Comparison of ENCODE assay signal across 8 cellular contexts in genomic region chr11:64778473-64779298, GRCh38. TPM values are rescaled to one million over a fixed set of nuclear protein-coding genes. Genes with fewer than 3 reads are reported as not detected.
DNase-seq lines count a peak whose midpoint lies in the region; ATAC-seq and TF ChIP-seq lines count a peak whose summit lies in the region.

A gene with protein sequence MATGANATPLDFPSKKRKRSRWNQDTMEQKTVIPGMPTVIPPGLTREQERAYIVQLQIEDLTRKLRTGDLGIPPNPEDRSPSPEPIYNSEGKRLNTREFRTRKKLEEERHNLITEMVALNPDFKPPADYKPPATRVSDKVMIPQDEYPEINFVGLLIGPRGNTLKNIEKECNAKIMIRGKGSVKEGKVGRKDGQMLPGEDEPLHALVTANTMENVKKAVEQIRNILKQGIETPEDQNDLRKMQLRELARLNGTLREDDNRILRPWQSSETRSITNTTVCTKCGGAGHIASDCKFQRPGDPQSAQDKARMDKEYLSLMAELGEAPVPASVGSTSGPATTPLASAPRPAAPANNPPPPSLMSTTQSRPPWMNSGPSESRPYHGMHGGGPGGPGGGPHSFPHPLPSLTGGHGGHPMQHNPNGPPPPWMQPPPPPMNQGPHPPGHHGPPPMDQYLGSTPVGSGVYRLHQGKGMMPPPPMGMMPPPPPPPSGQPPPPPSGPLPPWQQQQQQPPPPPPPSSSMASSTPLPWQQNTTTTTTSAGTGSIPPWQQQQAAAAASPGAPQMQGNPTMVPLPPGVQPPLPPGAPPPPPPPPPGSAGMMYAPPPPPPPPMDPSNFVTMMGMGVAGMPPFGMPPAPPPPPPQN (minus strand): TSS chr11:64778542. CDS start chr11:64778392, 150 bp downstream.

- TF ChIP-seq POLR2A in upper lobe of left lung (IDR thresholded peaks at IDR 0.05) = peak in 3 of 4 donors; percentile 88 to 99 (median 90)

- WGBS in heart right ventricle, 2 donors = 0 to 1% methylated on average over 76 to 79 of the region's 80 CpGs
- WGBS in upper lobe of left lung, 2 donors = 0% methylated on average over 34 to 58 of the region's 80 CpGs

- peak in 1 of 4 donors; percentile 32 for TF ChIP-seq EP300 in upper lobe of left lung (IDR thresholded peaks at IDR 0.05)

- DNase-seq in GM13976 (ENCODE audit: low spot score) = peak; percentile 97
- peak; percentile 100 for DNase-seq in NCI-H146 (lab: John Stamatoyannopoulos, UW)
- peak; percentile 98 to 100 (median 99) for DNase-seq in T-helper 1 cell
- peak; percentile 100 for DNase-seq in amniotic stem cell (lab: John Stamatoyannopoulos, UW)
- peak; percentile 96 to 100 for DNase-seq in heart right ventricle
- peak; percentile 99 to 100 (median 100) for DNase-seq in posterior cingulate gyrus
- DNase-seq in upper lobe of left lung = peak; percentile 98 to 99

- H3K27me3 ChIP-seq in heart right ventricle (no peaks in the 10 kb centered on the region), upper lobe of left lung (no peaks in the 10 kb centered on the region)

- H3K4me3 ChIP-seq in heart right ventricle (peak within 1 kb of the TSS; percentile 65 to 99 (median 89)), upper lobe of left lung (peak within 1 kb of the TSS; percentile 91 to 99 (median 96))

- TF ChIP-seq CTCF in GM13976 (IDR thresholded peaks at IDR 0.05; ENCODE audit: borderline replicate concordance, control extremely low read depth, extremely low read depth, insufficient read depth, missing control alignments) (no peak), heart right ventricle (IDR thresholded peaks at IDR 0.05) (peak in 6 of 9 donors; percentile 16 to 52 (median 36)), upper lobe of left lung (IDR thresholded peaks at IDR 0.05) (peak in 3 of 6 experiments; percentile 12 to 56 (median 39))

- H3K27ac ChIP-seq in heart right ventricle = peak within 1 kb of the TSS; percentile 98 to 100 (median 100)
- peak within 1 kb of the TSS; percentile 99 to 100 (median 100) for H3K27ac ChIP-seq in upper lobe of left lung

- in situ Hi-C loops in GM13976 (cut with MboI; ENCODE audit: low sequenced_read_pairs, unreplicated experiment) = no loop called here

- peaks cover 20 to 48% (median 43%) of the 10 kb centered on the region in 9 donors for H3K4me1 ChIP-seq in heart right ventricle
- H3K4me1 ChIP-seq in upper lobe of left lung = peaks cover 28 to 45% (median 33%) of the 10 kb centered on the region in 4 donors

- intact Hi-C loops in heart right ventricle (cut with DNase I) = loop anchor here in 2 of 10 donors (2.0 to 10.0 kb wide), 3 partner anchors 24 to 336 kb away; partner anchors contain the start of genes MAP4K2 (in 1 of the 2), RASGRP2 (in 1 of the 2), TM7SF2 (in 1 of the 2) and ZNHIT2 (in 1 of the 2)
- intact Hi-C loops in posterior cingulate gyrus (cut with DNase I) = loop anchor here (5.0 kb wide), 2 partner anchors 91 to 339 kb away; partner anchors contain the start of gene ZNHIT2

- H3K9me3 ChIP-seq in heart right ventricle (no peaks in the 10 kb centered on the region), upper lobe of left lung (no peaks in the 10 kb centered on the region)

- peak; percentile 79 for ATAC-seq in HG02852 (IDR thresholded peaks at IDR 0.05; ENCODE audit: unreplicated experiment)
- peak; percentile 94 to 97 (median 96) for ATAC-seq in heart right ventricle
- peak; percentile 96 to 99 for ATAC-seq in upper lobe of left lung (ENCODE audit: low FRiP score in 2 of 2)

- H3K36me3 ChIP-seq in heart right ventricle (peaks cover 0 to 43% (median 27%) of the 10 kb centered on the region in 9 donors), upper lobe of left lung (peaks cover 27 to 35% (median 29%) of the 10 kb centered on the region in 4 donors)

RNA-seq across cellular contexts. Expression of the gene that starts here (rescaled TPM):
- total RNA-seq in heart right ventricle (100 to 1,000 TPM; 149 to 201 (median 165) TPM), upper lobe of left lung (100 to 1,000 TPM; 231 to 625 (median 265) TPM)
- polyA plus RNA-seq in heart right ventricle = 10 to 100 TPM; 45.6 to 91.1 TPM

Comparison
In these comparisons a context has a peak if more than half of its experiments do, and no peak if none do; other contexts are left out.
1. Peak in every context shown above with its lines: DNase-seq, ATAC-seq, H3K4me3 ChIP-seq and H3K27ac ChIP-seq.